Comparison of ENCODE assay signal across 23 cellular contexts in genomic region chr15:87986786-87987185, GRCh38.
DNase-seq lines count a peak whose midpoint lies in the region; ATAC-seq, FAIRE-seq and TF ChIP-seq lines count a peak whose summit lies in the region.
"Had no signal": no experiment of that assay in that cellular context is flagged by ENCODE, and none has a peak within 500 bp of the region (broad histone marks: within the 10 kb centered on the region; RNA-seq: fewer than 3 reads in every experiment).

No MANE protein-coding gene starts in this region.

- H3K9me3 ChIP-seq in liver (ENCODE audit: control insufficient read depth in 4 of 4, low read length in 3 of 4) (no peaks in the 10 kb centered on the region), HepG2 (ENCODE audit: low read length) (no peaks in the 10 kb centered on the region), tibial nerve (no peaks in the 10 kb centered on the region)
- H3K9me3 ChIP-seq: A549; BLaER1 treated with 17β-estradiol and CSF1 and Interleukin-3, amounts not matched to agents 10 nM and 100 nM; Caco-2 had no signal

- TF ChIP-seq RAD21 in liver (IDR thresholded peaks at IDR 0.05) (no peak), HepG2 (CRISPR knock-in tag; IDR thresholded peaks at IDR 0.05) (no peak)

- H3K4me3 Mint-ChIP-seq in activated CD8-positive, alpha-beta T cell treated with anti-CD3 and anti-CD28 coated beads for 36 hours, result no peak overlapping the region
- H3K4me3 Mint-ChIP-seq: B cell; CD4-positive, alpha-beta T cell; CD8-positive, alpha-beta T cell had no signal

- no peaks in the 10 kb centered on the region for H4K20me1 ChIP-seq in HepG2 (ENCODE audit: insufficient read depth, low read length)
- H4K20me1 ChIP-seq: BLaER1 treated with 17β-estradiol and CSF1 and Interleukin-3, amounts not matched to agents 10 nM and 100 nM had no signal

- H3K9me3 Mint-ChIP-seq in activated CD8-positive, alpha-beta T cell treated with anti-CD3 and anti-CD28 coated beads for 36 hours, result no peaks in the 10 kb centered on the region
- H3K9me3 Mint-ChIP-seq: CD4-positive, alpha-beta T cell; CD8-positive, alpha-beta T cell had no signal

- WGBS in liver, result 83% methylated on average over 2 of the region's 2 CpGs
- WGBS in HepG2 (ENCODE audit: low lambda C conversion rate), result 12% methylated on average over 2 of the region's 2 CpGs
- WGBS in tibial nerve, 2 donors, result 83 to 90% methylated on average over 2 of the region's 2 CpGs

- CTCF ChIA-PET in HepG2 (lab: Yijun Ruan, JAX; ENCODE audit: low intra/inter-chr PET ratio, low total read pairs), result no interaction called here
- CTCF ChIA-PET in activated CD8-positive, alpha-beta T cell treated with anti-CD3 and anti-CD28 coated beads for 36 hours (lab: Charles Lee), result no interaction called here

- no peaks in the 10 kb centered on the region for H3K36me3 ChIP-seq in liver (ENCODE audit: control insufficient read depth in 4 of 4, insufficient read depth in 3 of 4, low read depth in 1 of 4, low read length in 3 of 4)
- H3K36me3 ChIP-seq in HepG2 (replicated peaks in 1 of 2; ENCODE audit: control insufficient read depth in 1 of 2, insufficient read depth in 2 of 2, low read length in 2 of 2), result no peaks in the 10 kb centered on the region
- no peaks in the 10 kb centered on the region for H3K36me3 ChIP-seq in tibial nerve
- H3K36me3 ChIP-seq: BLaER1 treated with 17β-estradiol and CSF1 and Interleukin-3, amounts not matched to agents 10 nM and 100 nM had no signal

- no peaks in the 10 kb centered on the region for H3K4me1 Mint-ChIP-seq in activated CD8-positive, alpha-beta T cell treated with anti-CD3 and anti-CD28 coated beads for 36 hours (ENCODE audit: low read depth)
- H3K4me1 Mint-ChIP-seq: B cell had no signal

- TF ChIP-seq CTCF in liver (IDR thresholded peaks at IDR 0.05; ENCODE audit: low read depth, low read length, missing input control) (no peak), HepG2 (CRISPR knock-in tag; IDR thresholded peaks at IDR 0.05) (no peak), tibial nerve (IDR thresholded peaks at IDR 0.05) (no peak)
- no peak for TF ChIP-seq CTCF in activated CD8-positive, alpha-beta T cell treated with anti-CD3 and anti-CD28 coated beads for 36 hours (IDR thresholded peaks at IDR 0.05)

- intact Hi-C loops in HepG2 (cut with micrococcal nuclease; ENCODE audit: unreplicated experiment), result no loop called here
- intact Hi-C loops in activated CD8-positive, alpha-beta T cell treated with anti-CD3 and anti-CD28 coated beads for 36 hours (cut with micrococcal nuclease), result no loop called here

- TF ChIP-seq EP300 in HepG2 (IDR thresholded peaks at IDR 0.05; ENCODE audit: low read depth in 2 of 2, low read length in 2 of 2) (no peak), HepG2 (CRISPR knock-in tag; IDR thresholded peaks at IDR 0.05; ENCODE audit: borderline replicate concordance) (no peak), tibial nerve (IDR thresholded peaks at IDR 0.05) (no peak)

- H3K27ac ChIP-seq in liver (ENCODE audit: low read depth in 1 of 2, low read length in 2 of 2) (no peak overlapping the region), HepG2 (ENCODE audit: extremely low read length, insufficient read depth, low read length) (no peak overlapping the region), tibial nerve (no peak overlapping the region)
- H3K27ac ChIP-seq: 22Rv1; A549; BLaER1 treated with 17β-estradiol and CSF1 and Interleukin-3, amounts not matched to agents 10 nM and 100 nM; C4-2B had no signal

- no peak overlapping the region for H3K4me3 ChIP-seq in liver (ENCODE audit: low read depth in 1 of 3, low read length in 3 of 3)
- H3K4me3 ChIP-seq in HepG2 (replicated peaks in 1 of 3; ENCODE audit: insufficient read depth in 1 of 3, low read depth in 2 of 3, low read length in 3 of 3), result no peak overlapping the region
- no peak overlapping the region for H3K4me3 ChIP-seq in tibial nerve
- H3K4me3 ChIP-seq: A549; BLaER1 treated with 17β-estradiol and CSF1 and Interleukin-3, amounts not matched to agents 10 nM and 100 nM had no signal

- ATAC-seq in HepG2, result no peak
- no peak for ATAC-seq in activated CD8-positive, alpha-beta T cell treated with anti-CD3 and anti-CD28 coated beads for 36 hours
- ATAC-seq: A549; CD8-positive, alpha-beta T cell had no signal

- BruUV-seq in HepG2 (replicated peaks; lab: Mats Ljungman, UMichigan), result no TSS peak

- no peak for FAIRE-seq in HepG2 (lab: Jason Lieb, UNC)
- FAIRE-seq: D721Med, G401.6, GM12891, GM18507 had no signal

- H3K4me1 ChIP-seq in liver (ENCODE audit: control insufficient read depth in 4 of 4, insufficient read depth in 4 of 4, low read length in 3 of 4), result no peaks in the 10 kb centered on the region
- no peaks in the 10 kb centered on the region for H3K4me1 ChIP-seq in HepG2 (ENCODE audit: insufficient read depth, low read length)
- H3K4me1 ChIP-seq in tibial nerve, result peaks cover 0 to 12% (median 0%) of the 10 kb centered on the region in 4 donors
- H3K4me1 ChIP-seq: A549; BLaER1 treated with 17β-estradiol and CSF1 and Interleukin-3, amounts not matched to agents 10 nM and 100 nM; Caco-2 had no signal

- no peaks in the 10 kb centered on the region for H3K79me2 ChIP-seq in HepG2 (ENCODE audit: insufficient read depth, low read length)

- H3K27me3 ChIP-seq in liver (ENCODE audit: control insufficient read depth in 4 of 4, insufficient read depth in 4 of 4, low read length in 3 of 4) (no peaks in the 10 kb centered on the region), HepG2 (ENCODE audit: control insufficient read depth in 1 of 2, insufficient read depth in 2 of 2, low read length in 2 of 2) (no peaks in the 10 kb centered on the region; a peak in 1 of 5 replicates), tibial nerve (no peaks in the 10 kb centered on the region)
- H3K27me3 ChIP-seq: BLaER1 treated with 17β-estradiol and CSF1 and Interleukin-3, amounts not matched to agents 10 nM and 100 nM had no signal

- H2AFZ ChIP-seq in HepG2 (ENCODE audit: low read length), result no peak overlapping the region

- peaks cover 2% of the 10 kb centered on the region for H3K27me3 Mint-ChIP-seq in activated CD8-positive, alpha-beta T cell treated with anti-CD3 and anti-CD28 coated beads for 36 hours
- H3K27me3 Mint-ChIP-seq: B cell; CD4-positive, alpha-beta T cell had no signal

- in situ Hi-C loops in HepG2 (cut with HindIII; ENCODE audit: extremely low pct_ligation_motif_present, low pct_unique_long_range_greater_than_20kb), result no loop called here

- DNase-seq in NCI-H748 (lab: John Stamatoyannopoulos, UW; ENCODE audit: unreplicated experiment) (peak; percentile 1), NCI-H748 treated with DMSO at 0.1 percent for 48 hours (lab: John Stamatoyannopoulos, UW) (no peak), HepG2 (ENCODE audit: low spot score) (no peak), islet precursor cell (peak; percentile 1), tibial nerve (ENCODE audit: low spot score in 2 of 2) (no peak)
- no peak for DNase-seq in activated CD8-positive, alpha-beta T cell treated with anti-CD3 and anti-CD28 coated beads for 36 hours
- DNase-seq: AML-193; Caco-2; Calu3; CD4-positive, alpha-beta T cell; CD8-positive, alpha-beta T cell; DMS79 treated with DMSO at 0.1 percent for 48 hours; GF-D8 had no signal

- no peak overlapping the region for H3K4me2 ChIP-seq in HepG2 (ENCODE audit: low read depth, low read length)
- H3K4me2 ChIP-seq: A549; BLaER1 treated with 17β-estradiol and CSF1 and Interleukin-3, amounts not matched to agents 10 nM and 100 nM had no signal

- no peaks in the 10 kb centered on the region for H3K36me3 Mint-ChIP-seq in activated CD8-positive, alpha-beta T cell treated with anti-CD3 and anti-CD28 coated beads for 36 hours (ENCODE audit: low read depth)
- H3K36me3 Mint-ChIP-seq: CD8-positive, alpha-beta T cell had no signal

- H3K27ac Mint-ChIP-seq in activated CD8-positive, alpha-beta T cell treated with anti-CD3 and anti-CD28 coated beads for 36 hours, result no peak overlapping the region
- H3K27ac Mint-ChIP-seq: B cell; CD4-positive, alpha-beta T cell; CD8-positive, alpha-beta T cell had no signal

- H3K9ac ChIP-seq in liver (ENCODE audit: low read depth in 1 of 2, low read length in 2 of 2) (no peak overlapping the region), HepG2 (ENCODE audit: insufficient read depth, low read depth, low read length) (no peak overlapping the region)
- H3K9ac ChIP-seq: BLaER1 treated with 17β-estradiol and CSF1 and Interleukin-3, amounts not matched to agents 10 nM and 100 nM had no signal

- TF ChIP-seq POLR2A in HepG2 (IDR thresholded peaks at IDR 0.05; ENCODE audit: insufficient read depth in 1 of 2, low read depth in 2 of 2, low read length in 2 of 2) (no peak), tibial nerve (IDR thresholded peaks at IDR 0.05) (no peak)

- POLR2A ChIA-PET in HepG2 (lab: Yijun Ruan, JAX), result no interaction called here
- POLR2A ChIA-PET in activated CD8-positive, alpha-beta T cell treated with anti-CD3 and anti-CD28 coated beads for 36 hours (lab: Charles Lee), result no interaction called here

TF ChIP-seq in liver, 16 proteins besides CTCF, POLR2A, EP300 and RAD21:
- TF ChIP-seq MAX (IDR thresholded peaks at IDR 0.05), result no peak
- peak; percentile 10 for TF ChIP-seq NR2F2 (IDR thresholded peaks at IDR 0.05)

TF ChIP-seq in HepG2, 621 proteins besides CTCF, POLR2A, EP300 and RAD21 (continues in another document):
- TF ChIP-seq ZNF552 (CRISPR knock-in tag; IDR thresholded peaks at IDR 0.05; ENCODE audit: borderline replicate concordance) (no peak), ZNF879 (CRISPR knock-in tag; IDR thresholded peaks at IDR 0.05) (no peak), XRCC5 (optimal IDR thresholded peaks at IDR 0.05; ENCODE audit: low read length) (no peak), GLMP (CRISPR knock-in tag; IDR thresholded peaks at IDR 0.05; ENCODE audit: borderline replicate concordance) (no peak), E2F5 (CRISPR knock-in tag; conservative IDR thresholded peaks at IDR 0.05) (no peak), ZNF670 (CRISPR knock-in tag; IDR thresholded peaks at IDR 0.05; ENCODE audit: borderline replicate concordance) (no peak), BHLHE40 (IDR thresholded peaks at IDR 0.05; ENCODE audit: low read length) (no peak), PTBP1 (IDR thresholded peaks at IDR 0.05; ENCODE audit: low read depth, low read length, poor library complexity, severe bottlenecking) (no peak)

Comparison
In these comparisons a context has a peak if more than half of its experiments do, and no peak if none do; other contexts are left out.
1. DNase-seq: peak in NCI-H748 (single experiment) and islet precursor cell (single experiment); none in NCI-H748 treated with DMSO at 0.1 percent for 48 hours (single experiment), HepG2 (single experiment), tibial nerve (0 of 2) and activated CD8-positive, alpha-beta T cell treated with anti-CD3 and anti-CD28 coated beads for 36 hours (single experiment).